Comparison of ENCODE assay signal across 11 cellular contexts in the genomic region with DNA sequence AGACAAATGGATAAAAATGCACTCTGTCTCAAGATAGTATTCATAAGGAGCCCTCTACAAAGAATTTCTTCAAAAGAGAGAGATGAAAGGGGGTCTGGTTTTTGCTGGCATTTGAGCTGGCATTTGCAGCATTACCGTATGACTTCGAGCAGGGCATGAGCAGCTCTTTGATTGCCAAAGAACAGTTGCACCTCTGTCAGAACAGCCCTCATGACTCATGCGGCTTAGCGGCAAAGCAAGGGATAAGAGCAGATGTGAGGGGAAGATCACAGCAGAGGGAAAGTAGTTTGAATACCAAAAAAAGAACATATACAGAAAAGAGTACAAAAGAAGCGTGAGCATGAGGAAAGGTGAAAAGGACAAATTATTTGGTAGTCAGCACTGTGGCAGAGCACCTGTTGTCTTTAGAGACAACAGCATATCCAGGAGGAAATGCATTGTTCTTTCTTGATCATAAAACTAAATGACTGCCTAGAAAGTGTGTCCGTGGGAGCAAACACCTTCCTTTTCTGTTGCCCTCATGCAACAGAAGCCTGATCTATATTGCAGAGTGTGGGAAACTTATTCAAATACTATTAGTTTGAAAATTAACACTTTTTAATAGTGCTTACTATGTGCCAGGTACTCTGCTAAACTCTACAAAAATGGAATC.
DNase-seq lines count a peak whose midpoint lies in the region; ATAC-seq and TF ChIP-seq lines count a peak whose summit lies in the region.
"Had no signal": no experiment of that assay in that cellular context is flagged by ENCODE, and none has a peak within 500 bp of the region (broad histone marks: within the 10 kb centered on the region; RNA-seq: fewer than 3 reads in every experiment).

No MANE protein-coding gene starts in this region.

- DNase-seq in DMS 273 (lab: John Stamatoyannopoulos, UW; ENCODE audit: unreplicated experiment) (peak; percentile 36), DMS 273 treated with DMSO at 0.1 percent for 48 hours (lab: John Stamatoyannopoulos, UW) (no peak), NCI-H524 (lab: John Stamatoyannopoulos, UW) (peak; percentile 24 to 67), esophagus muscularis mucosa (ENCODE audit: extremely low spot score) (peak; percentile 89), posterior cingulate gyrus (peak in 6 of 10 donors; percentile 13 to 80 (median 50)), HT-29 (ENCODE audit: low spot score) (no peak)
- no peak for DNase-seq in activated CD4-positive, CD25-positive, alpha-beta regulatory T cell (lab: John Stamatoyannopoulos, UW)
- DNase-seq: natural killer cell, NCI-H526 treated with DMSO at 0.1 percent for 48 hours had no signal

- no peaks in the 10 kb centered on the region for H3K4me1 ChIP-seq in esophagus muscularis mucosa

- no peak for TF ChIP-seq POLR2A in esophagus muscularis mucosa (IDR thresholded peaks at IDR 0.05; ENCODE audit: low read depth)

- ATAC-seq in GM21529 (IDR thresholded peaks at IDR 0.05; ENCODE audit: unreplicated experiment), result no peak
- ATAC-seq: natural killer cell had no signal

- intact Hi-C loops in esophagus muscularis mucosa (cut with DNase I), result no loop called here
- intact Hi-C loops in posterior cingulate gyrus (cut with DNase I), result no loop called here

- no peak for TF ChIP-seq CTCF in esophagus muscularis mucosa (IDR thresholded peaks at IDR 0.05)

- H3K27me3 ChIP-seq in esophagus muscularis mucosa, result no peaks in the 10 kb centered on the region

- no peaks in the 10 kb centered on the region for H3K9me3 ChIP-seq in esophagus muscularis mucosa

- 72% methylated on average over 6 of the region's 6 CpGs for WGBS in esophagus muscularis mucosa

- TF ChIP-seq EP300 in esophagus muscularis mucosa (IDR thresholded peaks at IDR 0.05), result no peak

- H3K36me3 ChIP-seq in esophagus muscularis mucosa, result no peaks in the 10 kb centered on the region

- no peak overlapping the region for H3K4me3 ChIP-seq in esophagus muscularis mucosa

- H3K27ac ChIP-seq in esophagus muscularis mucosa (replicated peaks in 1 of 4), result no peak overlapping the region
- H3K27ac ChIP-seq: 22Rv1 had no signal

Comparison
In these comparisons a context has a peak if more than half of its experiments do, and no peak if none do; other contexts are left out.
1. DNase-seq: peak in DMS 273 (single experiment), NCI-H524 (2 of 2), esophagus muscularis mucosa (single experiment) and posterior cingulate gyrus (6 of 10); none in DMS 273 treated with DMSO at 0.1 percent for 48 hours (single experiment), HT-29 (single experiment) and activated CD4-positive, CD25-positive, alpha-beta regulatory T cell (0 of 4).